1 cellular context compared by ENCODE assay signal in genomic region chr6:3612341-3613041, GRCh38.
TF ChIP-seq lines count a peak whose summit lies in the region.

No MANE protein-coding gene starts in this region.

TF ChIP-seq in HEK293, 187 proteins besides CTCF, POLR2A, EP300 and RAD21 (continued from another document and continues in another):
- TF ChIP-seq, protein P1, sequence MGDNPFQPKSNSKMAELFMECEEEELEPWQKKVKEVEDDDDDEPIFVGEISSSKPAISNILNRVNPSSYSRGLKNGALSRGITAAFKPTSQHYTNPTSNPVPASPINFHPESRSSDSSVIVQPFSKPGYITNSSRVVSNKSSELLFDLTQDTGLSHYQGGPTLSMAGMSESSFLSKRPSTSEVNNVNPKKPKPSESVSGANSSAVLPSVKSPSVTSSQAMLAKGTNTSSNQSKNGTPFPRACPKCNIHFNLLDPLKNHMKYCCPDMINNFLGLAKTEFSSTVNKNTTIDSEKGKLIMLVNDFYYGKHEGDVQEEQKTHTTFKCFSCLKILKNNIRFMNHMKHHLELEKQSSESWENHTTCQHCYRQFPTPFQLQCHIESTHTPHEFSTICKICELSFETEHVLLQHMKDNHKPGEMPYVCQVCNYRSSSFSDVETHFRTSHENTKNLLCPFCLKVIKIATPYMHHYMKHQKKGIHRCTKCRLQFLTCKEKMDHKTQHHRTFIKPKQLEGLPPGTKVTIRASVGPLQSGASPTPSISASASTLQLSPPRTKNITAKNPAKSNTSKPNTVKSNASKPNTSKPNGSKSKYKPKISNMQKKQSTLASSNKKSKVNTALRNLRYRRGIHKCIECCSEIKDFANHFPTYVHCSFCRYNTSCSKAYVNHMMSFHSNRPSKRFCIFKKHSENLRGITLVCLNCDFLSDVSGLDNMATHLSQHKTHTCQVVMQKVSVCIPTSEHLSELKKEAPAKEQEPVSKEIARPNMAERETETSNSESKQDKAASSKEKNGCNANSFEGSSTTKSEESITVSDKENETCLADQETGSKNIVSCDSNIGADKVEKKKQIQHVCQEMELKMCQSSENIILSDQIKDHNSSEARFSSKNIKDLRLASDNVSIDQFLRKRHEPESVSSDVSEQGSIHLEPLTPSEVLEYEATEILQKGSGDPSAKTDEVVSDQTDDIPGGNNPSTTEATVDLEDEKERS (tag by site-specific recombination; IDR thresholded peaks at IDR 0.05), result 0 out of 2 replicates have a peak, but pooled peaks have one; percentile 23
- no peak; the same call in 1 of the 2 replicates for TF ChIP-seq ZNF624 (tag by site-specific recombination; IDR thresholded peaks at IDR 0.05)
- TF ChIP-seq ZNF274 (IDR thresholded peaks at IDR 0.05; ENCODE audit: low read length), result no peak
- TF ChIP-seq ZNF274 (tag by site-specific recombination; IDR thresholded peaks at IDR 0.05; ENCODE audit: borderline replicate concordance), result no peak
- peak; percentile 52 for TF ChIP-seq ZNF341 (tag by site-specific recombination; IDR thresholded peaks at IDR 0.05; ENCODE audit: low read depth)
- peak; percentile 78 for TF ChIP-seq ZBTB44 (tag by site-specific recombination; IDR thresholded peaks at IDR 0.05)
- no peak for TF ChIP-seq ZNF175 (tag by site-specific recombination; IDR thresholded peaks at IDR 0.05)
- 0 out of 2 replicates have a peak, but pooled peaks have one; percentile 55 for TF ChIP-seq ZNF2 (tag by site-specific recombination; IDR thresholded peaks at IDR 0.05)
- TF ChIP-seq ZBTB7A (tag by site-specific recombination; IDR thresholded peaks at IDR 0.05; ENCODE audit: low read depth), result no peak
- peak; percentile 93; the same call in 1 of the 2 replicates for TF ChIP-seq BCL11A (tag by site-specific recombination; IDR thresholded peaks at IDR 0.05; ENCODE audit: low read depth)
- no peak for TF ChIP-seq ZNF169 (tag by site-specific recombination; IDR thresholded peaks at IDR 0.05)
- TF ChIP-seq AEBP2 (tag by site-specific recombination; IDR thresholded peaks at IDR 0.05; ENCODE audit: borderline replicate concordance), result no peak
- no peak for TF ChIP-seq KLF9 (tag by site-specific recombination; IDR thresholded peaks at IDR 0.05; ENCODE audit: low read depth)
- TF ChIP-seq, protein P2, sequence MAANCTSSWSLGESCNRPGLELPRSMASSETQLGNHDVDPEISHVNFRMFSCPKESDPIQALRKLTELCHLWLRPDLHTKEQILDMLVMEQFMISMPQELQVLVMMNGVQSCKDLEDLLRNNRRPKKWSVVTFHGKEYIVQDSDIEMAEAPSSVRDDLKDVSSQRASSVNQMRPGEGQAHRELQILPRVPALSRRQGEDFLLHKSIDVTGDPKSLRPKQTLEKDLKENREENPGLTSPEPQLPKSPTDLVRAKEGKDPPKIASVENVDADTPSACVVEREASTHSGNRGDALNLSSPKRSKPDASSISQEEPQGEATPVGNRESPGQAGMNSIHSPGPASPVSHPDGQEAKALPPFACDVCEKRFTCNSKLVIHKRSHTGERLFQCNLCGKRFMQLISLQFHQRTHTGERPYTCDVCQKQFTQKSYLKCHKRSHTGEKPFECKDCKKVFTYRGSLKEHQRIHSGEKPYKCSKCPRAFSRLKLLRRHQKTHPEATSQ (tag by site-specific recombination; IDR thresholded peaks at IDR 0.05), result peak; percentile 68; the same call in 1 of the 2 replicates
- no peak for TF ChIP-seq GLI4 (tag by site-specific recombination; IDR thresholded peaks at IDR 0.05)
- TF ChIP-seq ZNF658 (tag by site-specific recombination; IDR thresholded peaks at IDR 0.05), result no peak
- TF ChIP-seq ZNF354C (tag by site-specific recombination; IDR thresholded peaks at IDR 0.05; ENCODE audit: borderline replicate concordance, low read depth), result no peak
- no peak; the same call in none of the 2 replicates for TF ChIP-seq ZNF558 (tag by site-specific recombination; IDR thresholded peaks at IDR 0.05)
- peak; percentile 63; the same call in 1 of the 2 replicates for TF ChIP-seq YY1 (tag by site-specific recombination; IDR thresholded peaks at IDR 0.05)
- no peak for TF ChIP-seq ZNF184 (tag by site-specific recombination; IDR thresholded peaks at IDR 0.05)
- TF ChIP-seq, protein P3, sequence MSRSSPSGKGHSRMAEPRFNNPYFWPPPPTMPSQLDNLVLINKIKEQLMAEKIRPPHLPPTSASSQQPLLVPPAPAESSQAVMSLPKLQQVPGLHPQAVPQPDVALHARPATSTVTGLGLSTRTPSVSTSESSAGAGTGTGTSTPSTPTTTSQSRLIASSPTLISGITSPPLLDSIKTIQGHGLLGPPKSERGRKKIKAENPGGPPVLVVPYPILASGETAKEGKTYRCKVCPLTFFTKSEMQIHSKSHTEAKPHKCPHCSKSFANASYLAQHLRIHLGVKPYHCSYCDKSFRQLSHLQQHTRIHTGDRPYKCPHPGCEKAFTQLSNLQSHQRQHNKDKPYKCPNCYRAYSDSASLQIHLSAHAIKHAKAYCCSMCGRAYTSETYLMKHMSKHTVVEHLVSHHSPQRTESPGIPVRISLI (tag by site-specific recombination; IDR thresholded peaks at IDR 0.05), result no peak
- peak; percentile 86 for TF ChIP-seq HOXC10 (CRISPR knock-in tag; IDR thresholded peaks at IDR 0.05)
- no peak for TF ChIP-seq ZNF791 (tag by site-specific recombination; IDR thresholded peaks at IDR 0.05)
- peak; percentile 90 for TF ChIP-seq ZIC2 (tag by site-specific recombination; IDR thresholded peaks at IDR 0.05)
- TF ChIP-seq BCL11B (tag by site-specific recombination; IDR thresholded peaks at IDR 0.05; ENCODE audit: low read depth), result no peak
- TF ChIP-seq ZNF544 (tag by site-specific recombination; IDR thresholded peaks at IDR 0.05), result no peak
- peak; percentile 66; the same call in 1 of the 2 replicates for TF ChIP-seq OVOL3 (tag by site-specific recombination; IDR thresholded peaks at IDR 0.05)
- peak; percentile 94 for TF ChIP-seq ZNF10 (tag by site-specific recombination; IDR thresholded peaks at IDR 0.05)
- TF ChIP-seq, protein P4, sequence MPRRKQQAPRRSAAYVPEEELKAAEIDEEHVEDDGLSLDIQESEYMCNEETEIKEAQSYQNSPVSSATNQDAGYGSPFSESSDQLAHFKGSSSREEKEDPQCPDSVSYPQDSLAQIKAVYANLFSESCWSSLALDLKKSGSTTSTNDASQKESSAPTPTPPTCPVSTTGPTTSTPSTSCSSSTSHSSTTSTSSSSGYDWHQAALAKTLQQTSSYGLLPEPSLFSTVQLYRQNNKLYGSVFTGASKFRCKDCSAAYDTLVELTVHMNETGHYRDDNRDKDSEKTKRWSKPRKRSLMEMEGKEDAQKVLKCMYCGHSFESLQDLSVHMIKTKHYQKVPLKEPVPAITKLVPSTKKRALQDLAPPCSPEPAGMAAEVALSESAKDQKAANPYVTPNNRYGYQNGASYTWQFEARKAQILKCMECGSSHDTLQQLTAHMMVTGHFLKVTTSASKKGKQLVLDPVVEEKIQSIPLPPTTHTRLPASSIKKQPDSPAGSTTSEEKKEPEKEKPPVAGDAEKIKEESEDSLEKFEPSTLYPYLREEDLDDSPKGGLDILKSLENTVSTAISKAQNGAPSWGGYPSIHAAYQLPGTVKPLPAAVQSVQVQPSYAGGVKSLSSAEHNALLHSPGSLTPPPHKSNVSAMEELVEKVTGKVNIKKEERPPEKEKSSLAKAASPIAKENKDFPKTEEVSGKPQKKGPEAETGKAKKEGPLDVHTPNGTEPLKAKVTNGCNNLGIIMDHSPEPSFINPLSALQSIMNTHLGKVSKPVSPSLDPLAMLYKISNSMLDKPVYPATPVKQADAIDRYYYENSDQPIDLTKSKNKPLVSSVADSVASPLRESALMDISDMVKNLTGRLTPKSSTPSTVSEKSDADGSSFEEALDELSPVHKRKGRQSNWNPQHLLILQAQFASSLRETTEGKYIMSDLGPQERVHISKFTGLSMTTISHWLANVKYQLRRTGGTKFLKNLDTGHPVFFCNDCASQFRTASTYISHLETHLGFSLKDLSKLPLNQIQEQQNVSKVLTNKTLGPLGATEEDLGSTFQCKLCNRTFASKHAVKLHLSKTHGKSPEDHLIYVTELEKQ (tag by site-specific recombination; IDR thresholded peaks at IDR 0.05; ENCODE audit: borderline replicate concordance), result peak; percentile 90
- no peak for TF ChIP-seq ZNF571 (tag by site-specific recombination; IDR thresholded peaks at IDR 0.05)
- TF ChIP-seq, protein P5, sequence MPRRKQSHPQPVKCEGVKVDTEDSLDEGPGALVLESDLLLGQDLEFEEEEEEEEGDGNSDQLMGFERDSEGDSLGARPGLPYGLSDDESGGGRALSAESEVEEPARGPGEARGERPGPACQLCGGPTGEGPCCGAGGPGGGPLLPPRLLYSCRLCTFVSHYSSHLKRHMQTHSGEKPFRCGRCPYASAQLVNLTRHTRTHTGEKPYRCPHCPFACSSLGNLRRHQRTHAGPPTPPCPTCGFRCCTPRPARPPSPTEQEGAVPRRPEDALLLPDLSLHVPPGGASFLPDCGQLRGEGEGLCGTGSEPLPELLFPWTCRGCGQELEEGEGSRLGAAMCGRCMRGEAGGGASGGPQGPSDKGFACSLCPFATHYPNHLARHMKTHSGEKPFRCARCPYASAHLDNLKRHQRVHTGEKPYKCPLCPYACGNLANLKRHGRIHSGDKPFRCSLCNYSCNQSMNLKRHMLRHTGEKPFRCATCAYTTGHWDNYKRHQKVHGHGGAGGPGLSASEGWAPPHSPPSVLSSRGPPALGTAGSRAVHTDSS (tag by site-specific recombination; IDR thresholded peaks at IDR 0.05), result 0 out of 2 replicates have a peak, but pooled peaks have one; percentile 26
- TF ChIP-seq ZNF548 (tag by site-specific recombination; IDR thresholded peaks at IDR 0.05), result no peak
- TF ChIP-seq PRDM2 (tag by site-specific recombination; IDR thresholded peaks at IDR 0.05; ENCODE audit: borderline replicate concordance), result no peak
- no peak; the same call in 1 of the 2 replicates for TF ChIP-seq ZNF391 (tag by site-specific recombination; IDR thresholded peaks at IDR 0.05; ENCODE audit: borderline replicate concordance, low read depth)
- TF ChIP-seq ZNF777 (tag by site-specific recombination; IDR thresholded peaks at IDR 0.05; ENCODE audit: borderline replicate concordance), result no peak
- no peak for TF ChIP-seq ZNF404 (tag by site-specific recombination; IDR thresholded peaks at IDR 0.05)
- no peak for TF ChIP-seq EGR2 (tag by site-specific recombination; IDR thresholded peaks at IDR 0.05; ENCODE audit: low read depth)
- TF ChIP-seq ZNF214 (tag by site-specific recombination; IDR thresholded peaks at IDR 0.05; ENCODE audit: borderline replicate concordance), result no peak
- peak; percentile 53; the same call in 1 of the 2 replicates for TF ChIP-seq ZFP69B (tag by site-specific recombination; IDR thresholded peaks at IDR 0.05)
- no peak for TF ChIP-seq GLIS2 (tag by site-specific recombination; IDR thresholded peaks at IDR 0.05)
- TF ChIP-seq ZNF837 (tag by site-specific recombination; IDR thresholded peaks at IDR 0.05), result no peak
- TF ChIP-seq GLIS1 (tag by site-specific recombination; IDR thresholded peaks at IDR 0.05), result peak; percentile 32; the same call in 1 of the 2 replicates
- no peak for TF ChIP-seq ZNF114 (tag by site-specific recombination; IDR thresholded peaks at IDR 0.05)
- TF ChIP-seq ZNF510 (tag by site-specific recombination; IDR thresholded peaks at IDR 0.05; ENCODE audit: insufficient replicate concordance), result no peak
